Comparison of ENCODE assay signal across 1 cellular context in the genomic region with DNA sequence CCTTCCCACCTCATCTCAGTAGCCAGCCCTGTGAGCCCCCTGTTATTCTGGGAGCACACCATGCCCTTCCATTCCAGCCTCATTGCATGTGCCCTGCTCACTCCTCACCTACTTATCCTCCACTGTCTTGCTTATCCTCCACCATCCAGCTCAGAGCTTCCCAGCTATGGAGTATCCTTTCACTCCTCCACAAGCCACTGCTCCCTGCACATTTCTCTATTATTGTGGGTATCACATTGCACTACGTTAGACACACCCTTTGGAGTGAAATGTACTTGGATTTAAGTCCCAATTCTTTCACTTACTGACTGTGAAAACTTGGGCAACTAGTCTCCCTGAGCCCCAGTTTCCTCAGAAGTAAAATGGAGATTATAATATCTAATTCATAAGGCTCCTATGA.
A peak's percentile ranks its signal among the peaks of the same experiment; 100 is the strongest.
TF ChIP-seq lines count a peak whose summit lies in the region.

No MANE protein-coding gene starts in this region.

TF ChIP-seq in K562, 482 proteins besides CTCF, POLR2A, EP300 and RAD21:
- no peak for TF ChIP-seq ZNF431 (CRISPR knock-in tag; IDR thresholded peaks at IDR 0.05)
- TF ChIP-seq ZNF699 (CRISPR knock-in tag; IDR thresholded peaks at IDR 0.05; ENCODE audit: insufficient replicate concordance), result no peak
- TF ChIP-seq NR2C2 (CRISPR knock-in tag; IDR thresholded peaks at IDR 0.05), result no peak
- peak; percentile 2; the same call in 1 of the 2 replicates for TF ChIP-seq NR2C2 (tag; IDR thresholded peaks at IDR 0.05)
- TF ChIP-seq RNF2 (IDR thresholded peaks at IDR 0.05), result no peak
- no peak for TF ChIP-seq ILK (tag; IDR thresholded peaks at IDR 0.05; ENCODE audit: borderline replicate concordance, low read depth)
- no peak for TF ChIP-seq DDX20 (tag; IDR thresholded peaks at IDR 0.05; ENCODE audit: low read depth)
- no peak for TF ChIP-seq MBD2 (IDR thresholded peaks at IDR 0.05; ENCODE audit: borderline replicate concordance, low read depth)
